ENCODE assay signal across 22 cellular contexts in the genomic region with DNA sequence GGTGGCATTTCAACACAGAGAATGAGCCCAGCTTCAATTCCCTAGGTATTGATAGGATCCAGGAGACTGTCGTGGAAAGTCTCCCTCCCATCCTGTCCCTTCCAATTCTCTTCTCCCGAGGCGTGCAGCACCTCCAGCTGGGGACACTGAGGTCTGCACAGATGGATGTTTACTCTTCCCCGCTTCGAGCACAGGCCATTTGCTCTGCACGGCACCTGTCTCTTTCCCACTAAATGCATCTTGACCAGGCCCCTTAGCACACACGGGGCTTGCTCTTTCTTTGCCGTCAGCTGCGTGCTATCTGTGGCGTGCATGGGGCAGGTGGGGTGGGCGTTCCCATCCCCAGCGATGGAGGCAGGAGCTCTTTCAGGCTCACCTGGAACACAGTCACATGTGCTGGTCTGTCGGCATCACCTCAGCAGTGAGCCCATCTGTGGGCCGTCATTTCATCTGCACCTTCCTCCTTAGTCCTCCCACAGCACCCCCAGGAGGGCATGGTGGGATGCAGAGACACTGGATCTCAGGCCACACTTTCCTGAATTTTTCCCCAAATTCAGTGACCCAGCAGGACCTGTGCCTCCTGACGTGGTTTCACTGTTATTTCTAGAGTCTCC. TPM values are rescaled to one million over a fixed set of nuclear protein-coding genes. Genes with fewer than 3 reads are reported as not detected.
DNase-seq lines count a peak whose midpoint lies in the region; ATAC-seq, FAIRE-seq and TF ChIP-seq lines count a peak whose summit lies in the region.
"Had no signal": no experiment of that assay in that cellular context is flagged by ENCODE, and none has a peak within 500 bp of the region (broad histone marks: within the 10 kb centered on the region; RNA-seq: fewer than 3 reads in every experiment).

No MANE protein-coding gene starts in this region.

- no peak for TF ChIP-seq POLR2A in GM12878 (IDR thresholded peaks at IDR 0.05; ENCODE audit: low read depth, low read length)

- H2AFZ ChIP-seq in GM12878 (ENCODE audit: control insufficient read depth, low read depth, low read length), result no peak overlapping the region
- H2AFZ ChIP-seq: parathyroid adenoma had no signal

- peaks cover 13% of the 10 kb centered on the region for H3F3A ChIP-seq in DOHH2 (ENCODE audit: control insufficient read depth, insufficient read depth)

- H4K20me1 ChIP-seq in BLaER1 (no peaks in the 10 kb centered on the region), DOHH2 (ENCODE audit: control insufficient read depth, insufficient read depth, low read depth, low read length) (no peaks in the 10 kb centered on the region), GM12878 (ENCODE audit: control insufficient read depth, insufficient read depth) (no peaks in the 10 kb centered on the region)

- intact Hi-C loops in GM12878 (cut with micrococcal nuclease; ENCODE audit: unreplicated experiment), result no loop called here

- DNase-seq in NCI-H2171 (lab: John Stamatoyannopoulos, UW) (peak; percentile 70), GM12878 (ENCODE audit: low read depth, low spot score) (no peak), SKM-1 treated with dmso at 0.1 percent for 144 hours (lab: John Stamatoyannopoulos, UW; ENCODE audit: unreplicated experiment) (no peak)
- DNase-seq in activated naive CD4-positive, alpha-beta T cell treated with Interleukin-2 at 50 U/mL for 16 hours, result no peak
- DNase-seq: activated CD4-positive, alpha-beta memory T cell treated with anti-CD3 and anti-CD28 coated beads for 36 hours; activated naive CD4-positive, alpha-beta T cell treated with anti-CD3 and anti-CD28 coated beads, Interleukin-2, amount 10 ng/mL, durations not matched to agents 7 days and 5 days; activated T-cell treated with anti-CD3 and anti-CD28 coated beads, Interleukin-2, amount 50 U/mL, for 24 hours; body of pancreas; COR-L47; HFFc6; mammary epithelial cell; naive thymus-derived CD4-positive, alpha-beta T cell; NCI-H1930; stimulated activated CD4-positive, alpha-beta T cell treated with anti-CD3 and anti-CD28 coated beads, Interleukin-2, amount 100 ng/mL, for 24 hours had no signal

- FAIRE-seq in GM12878 (lab: Jason Lieb, UNC), result no peak
- FAIRE-seq: GM19239, islet of Langerhans had no signal

- RAD21 ChIA-PET in GM12878 (lab: Charles Lee; ENCODE audit: unreplicated experiment), result interaction anchor here (1.4 kb wide), 2 partner anchors 9 to 13 kb away, joined by 3 read pairs; no protein-coding TSS in a partner anchor

- H3K9me2 ChIP-seq in DOHH2 (replicated peaks; ENCODE audit: control insufficient read depth, low read length), result no peaks in the 10 kb centered on the region

- H3K9me3 ChIP-seq in BLaER1, result no peaks in the 10 kb centered on the region
- no peaks in the 10 kb centered on the region for H3K9me3 ChIP-seq in DOHH2 (ENCODE audit: control insufficient read depth, insufficient read depth, low read length)
- no peaks in the 10 kb centered on the region for H3K9me3 ChIP-seq in GM12878 (replicated peaks; ENCODE audit: control insufficient read depth, insufficient read depth, low read length)
- H3K9me3 ChIP-seq: body of pancreas had no signal

- H3K36me3 ChIP-seq in BLaER1 (no peaks in the 10 kb centered on the region), DOHH2 (ENCODE audit: control insufficient read depth, low read length) (no peaks in the 10 kb centered on the region), GM12878 (ENCODE audit: control insufficient read depth in 2 of 2, insufficient read depth in 2 of 2, low read length in 1 of 2) (no peaks in the 10 kb centered on the region)

- ATAC-seq in GM12878 (no peak), GM21526 (IDR thresholded peaks at IDR 0.05; ENCODE audit: low FRiP score, unreplicated experiment) (no peak)
- ATAC-seq: body of pancreas; naive thymus-derived CD4-positive, alpha-beta T cell had no signal

- no peaks in the 10 kb centered on the region for H3K27me3 ChIP-seq in BLaER1
- no peaks in the 10 kb centered on the region for H3K27me3 ChIP-seq in DOHH2 (ENCODE audit: control insufficient read depth, low read length)
- H3K27me3 ChIP-seq in GM12878 (replicated peaks in 1 of 2; ENCODE audit: control insufficient read depth in 2 of 2, insufficient read depth in 2 of 2, low read length in 1 of 2), result no peaks in the 10 kb centered on the region; a peak in 1 of 4 replicates
- H3K27me3 ChIP-seq: body of pancreas had no signal

- H3K9ac ChIP-seq in BLaER1, result peak overlapping the region; percentile 74
- H3K9ac ChIP-seq in GM12878 (ENCODE audit: control insufficient read depth, insufficient read depth, low read length), result no peak overlapping the region
- H3K9ac ChIP-seq: parathyroid adenoma had no signal

- H3K79me2 ChIP-seq in DOHH2 (ENCODE audit: control insufficient read depth, low read length) (no peaks in the 10 kb centered on the region), GM12878 (ENCODE audit: control insufficient read depth, insufficient read depth, low read length) (no peaks in the 10 kb centered on the region)
- H3K79me2 ChIP-seq: parathyroid adenoma had no signal

- no peak for TF ChIP-seq EP300 in GM12878 (IDR thresholded peaks at IDR 0.05; ENCODE audit: borderline replicate concordance in 1 of 2, control insufficient read depth in 1 of 2, low read depth in 2 of 2, low read length in 2 of 2)

- BruUV-seq in GM12878 (replicated peaks; lab: Mats Ljungman, UMichigan), result no TSS peak

- CTCF ChIA-PET in GM12878 (lab: Yijun Ruan, JAX), result interaction anchor here (1.2 to 2.9 kb wide), 4 partner anchors 12 to 67 kb away, joined by 3 to 8 read pairs (median 4); no protein-coding TSS in a partner anchor

- in situ Hi-C loops in GM12878 (cut with MboI), result no loop called here

- H3K4me1 ChIP-seq in BLaER1 (peaks cover 100% of the 10 kb centered on the region), DOHH2 (ENCODE audit: control insufficient read depth, low read length) (peaks cover 82% of the 10 kb centered on the region), GM12878 (ENCODE audit: control insufficient read depth, insufficient read depth, low read length) (peaks cover 25% of the 10 kb centered on the region)
- H3K4me1 ChIP-seq: parathyroid adenoma had no signal

- POLR2A ChIA-PET in GM12878 (lab: Charles Lee), result interaction anchor here (1.5 kb wide), 1 partner anchor 14 kb away, joined by 5 read pairs; no protein-coding TSS in a partner anchor

- H3K4me3 ChIP-seq in BLaER1, result peak overlapping the region; percentile 46; the same call in 1 of the 2 replicates
- peak overlapping the region; percentile 67 for H3K4me3 ChIP-seq in DOHH2 (ENCODE audit: low read length)
- H3K4me3 ChIP-seq in GM12878, result no peak overlapping the region
- H3K4me3 ChIP-seq: body of pancreas, coronary artery had no signal

- WGBS in GM12878 (ENCODE audit: insufficient coverage, insufficient replicate concordance, low lambda C conversion rate, missing lambda C conversion rate), result 86% methylated on average over 15 of the region's 15 CpGs

- H3K27ac ChIP-seq in BLaER1 (peak overlapping the region; percentile 92), DOHH2 (ENCODE audit: low read depth, low read length) (peak overlapping the region; percentile 84), GM12878 (ENCODE audit: control insufficient read depth, insufficient read depth) (no peak overlapping the region)
- H3K27ac ChIP-seq: body of pancreas, coronary artery, parathyroid adenoma, VCaP had no signal

- peak; percentile 49 for TF ChIP-seq CTCF in DOHH2 (IDR thresholded peaks at IDR 0.05; ENCODE audit: low read depth, low read length, poor library complexity, severe bottlenecking)
- TF ChIP-seq CTCF in GM12878 (IDR thresholded peaks at IDR 0.05 in 2 of 3, conservative IDR thresholded peaks at IDR 0.05 in 1 of 3; ENCODE audit: control insufficient read depth in 2 of 3, extremely low read depth in 1 of 3, insufficient read depth in 1 of 3, low read depth in 3 of 3, low read length in 3 of 3), result no peak

- SMC1A ChIA-PET in GM12878 (lab: Charles Lee; ENCODE audit: uncharacterized antibody, unreplicated experiment), result interaction anchor here (1.2 to 1.5 kb wide), 5 partner anchors 13 to 67 kb away, joined by 3 to 9 read pairs (median 4); no protein-coding TSS in a partner anchor

- TF ChIP-seq RAD21 in GM12878 (IDR thresholded peaks at IDR 0.05; ENCODE audit: insufficient read depth, low read depth, low read length), result no peak

- H3K4me2 ChIP-seq in BLaER1 (peak overlapping the region; percentile 86), DOHH2 (ENCODE audit: low read length) (peak overlapping the region; percentile 83), GM12878 (ENCODE audit: control insufficient read depth, insufficient read depth) (no peak overlapping the region)

RNA-seq across cellular contexts. Expression of a gene that starts 35.1 kb away (rescaled TPM):
- total RNA-seq in GM12878 (2013; cell fraction: nucleolus; rRNA removed), result 58.6 and 73.2 TPM in 2 replicates
- total RNA-seq in GM12878 (2014; rRNA removed), result 68.6 and 79.7 TPM in 2 replicates
- total RNA-seq in GM12878 (2014; rRNA removed; fragmentation: Illumina TruSeq; extraction: Trizol), result 23.2 and 27.5 TPM in 2 replicates
- total RNA-seq in GM12878 (2021), result 102 and 104 TPM in 2 replicates
- 37.7 TPM for polyA plus RNA-seq in GM12878 (2011; ENCODE audit: low read depth)
- polyA plus RNA-seq in GM12878 (2011; rRNA removed), result 29.9 and 57.3 TPM in 2 replicates
- polyA plus RNA-seq in GM12878 (2011; cell fraction: cytosol; rRNA removed), result 90.6 and 104 TPM in 2 replicates
- 86.7 and 88.5 TPM in 2 replicates for polyA plus RNA-seq in GM12878 (2011; cell fraction: nucleus; rRNA removed)
- 96.5 and 121 TPM in 2 replicates for polyA plus RNA-seq in GM12878 (2012)
- polyA plus RNA-seq in GM12878 (2014; fragmentation: Illumina TruSeq; extraction: Trizol), result 4.3 and 22.9 TPM in 2 replicates
- polyA plus RNA-seq in GM12878 (2014; fragmentation: Nextera tagmentation; extraction: Ambion mirVana), result 1 to 10 TPM in 1 of 2 experiments, under 1 TPM in 1; 0.32 to 1.3 TPM
- polyA plus RNA-seq in GM12878 (2014; rRNA removed), result 118 and 127 TPM in 2 replicates
- polyA plus RNA-seq in GM12878 (2016; fragmentation: Nextera tagmentation; extraction: Ambion mirVana), result 10 to 100 TPM; 10.4 to 13.2 TPM
- polyA minus RNA-seq in GM12878 (2011; rRNA and poly(A)+ RNA removed), result 24.3 and 61.6 TPM in 2 replicates
- polyA minus RNA-seq in GM12878 (2011; cell fraction: cytosol; rRNA and poly(A)+ RNA removed), result 39.3 and 39.8 TPM in 2 replicates
- 16.6 and 21.1 TPM in 2 replicates for polyA minus RNA-seq in GM12878 (2011; cell fraction: nucleus; rRNA and poly(A)+ RNA removed)
